Comparison of ENCODE assay signal across 27 cellular contexts in the genomic region with DNA sequence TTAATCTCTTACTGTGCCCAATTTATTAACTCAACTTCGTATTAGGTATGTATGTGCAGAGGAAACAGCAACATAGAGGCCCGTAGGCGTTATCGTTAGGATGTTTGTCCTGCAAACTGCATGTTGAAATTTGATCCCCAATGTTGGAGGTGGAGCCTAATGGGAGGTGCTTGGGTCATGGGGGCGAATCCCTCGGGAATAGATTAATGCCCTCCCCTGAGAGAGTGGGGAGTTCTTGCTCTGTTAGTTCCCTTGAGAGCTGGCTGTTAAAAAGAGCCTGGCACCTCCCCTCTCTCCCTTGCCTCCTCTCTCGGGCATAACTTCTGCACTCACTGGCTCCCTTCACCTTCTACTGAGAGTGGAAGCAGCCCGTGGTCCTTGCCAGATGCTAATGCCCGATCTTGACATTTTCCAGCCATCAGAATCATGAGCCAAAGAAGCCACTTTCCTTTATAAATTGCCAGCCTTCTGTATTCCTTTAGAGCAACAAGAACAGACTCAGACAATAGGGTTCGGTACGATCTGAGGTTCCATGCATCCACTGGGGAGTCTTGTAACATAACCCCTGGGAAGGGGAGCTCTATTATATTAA.
DNase-seq lines count a peak whose midpoint lies in the region; ATAC-seq and TF ChIP-seq lines count a peak whose summit lies in the region.
"Had no signal": no experiment of that assay in that cellular context is flagged by ENCODE, and none has a peak within 500 bp of the region (broad histone marks: within the 10 kb centered on the region; RNA-seq: fewer than 3 reads in every experiment).

No MANE protein-coding gene starts in this region.

- H3K4ac ChIP-seq in neuronal stem cell (ENCODE audit: low read length) = no peak overlapping the region

- H3K27ac Mint-ChIP-seq in WTC11 = no peak overlapping the region
- H3K27ac Mint-ChIP-seq: activated naive CD8-positive, alpha-beta T cell treated with anti-CD3 and anti-CD28 coated beads for 36 hours had no signal

- CTCF ChIA-PET in WTC11 (lab: Charles Lee) = interaction anchor here (1.3 kb wide), 1 partner anchor 133 kb away, joined by 4 read pairs; no protein-coding TSS in a partner anchor

- no peak overlapping the region for H3K27ac ChIP-seq in BLaER1
- no peak overlapping the region for H3K27ac ChIP-seq in Karpas-422 (ENCODE audit: low read length)
- no peak overlapping the region for H3K27ac ChIP-seq in neuronal stem cell (replicated peaks; ENCODE audit: low read length)
- H3K27ac ChIP-seq in hepatocyte = no peak overlapping the region
- H3K27ac ChIP-seq in heart right ventricle = no peak overlapping the region
- H3K27ac ChIP-seq: gastrocnemius medialis, left ventricle myocardium inferior, ovary, PC-9, spleen had no signal

- no peaks in the 10 kb centered on the region for H3K36me3 ChIP-seq in BLaER1
- no peaks in the 10 kb centered on the region for H3K36me3 ChIP-seq in Karpas-422 (ENCODE audit: insufficient read depth, low read length)
- H3K36me3 ChIP-seq in neuronal stem cell (replicated peaks in 1 of 2; ENCODE audit: control insufficient read depth in 2 of 2, insufficient read depth in 2 of 2, low read length in 2 of 2) = no peaks in the 10 kb centered on the region
- H3K36me3 ChIP-seq in hepatocyte (replicated peaks; ENCODE audit: insufficient read depth, low read depth) = no peaks in the 10 kb centered on the region
- H3K36me3 ChIP-seq in heart right ventricle = no peaks in the 10 kb centered on the region
- H3K36me3 ChIP-seq: gastrocnemius medialis, left ventricle myocardium inferior, ovary, spleen had no signal

- H3K27me3 Mint-ChIP-seq in WTC11 (ENCODE audit: low read depth) = peaks cover 8% of the 10 kb centered on the region; the same call in 1 of the 2 replicates
- H3K27me3 Mint-ChIP-seq: activated naive CD8-positive, alpha-beta T cell treated with anti-CD3 and anti-CD28 coated beads for 36 hours had no signal

- H3K9me3 ChIP-seq in BLaER1 (peaks cover 17% of the 10 kb centered on the region), Karpas-422 (ENCODE audit: low read length) (no peaks in the 10 kb centered on the region), neuronal stem cell (replicated peaks in 1 of 2; ENCODE audit: control insufficient read depth in 2 of 2, insufficient read depth in 1 of 2, low read depth in 1 of 2, low read length in 2 of 2) (peaks cover 0 to 4% of the 10 kb centered on the region in 2 donors), hepatocyte (ENCODE audit: low read depth) (no peaks in the 10 kb centered on the region), heart right ventricle (no peaks in the 10 kb centered on the region)
- H3K9me3 ChIP-seq: gastrocnemius medialis, left ventricle myocardium inferior, ovary had no signal

- H3K9ac ChIP-seq in BLaER1 (no peak overlapping the region), Karpas-422 (ENCODE audit: low read length) (no peak overlapping the region), neuronal stem cell (ENCODE audit: low read depth, low read length, poor library complexity) (no peak overlapping the region)

- DNase-seq in Karpas-422 = peak; percentile 42
- no peak for DNase-seq in WTC11 (ENCODE audit: low spot score)
- no peak for DNase-seq in neuronal stem cell (ENCODE audit: low spot score)
- no peak for DNase-seq in activated CD4-positive, CD25-positive, alpha-beta regulatory T cell (lab: John Stamatoyannopoulos, UW)
- DNase-seq in hepatocyte (ENCODE audit: low spot score) = no peak
- no peak for DNase-seq in cardiac septum (ENCODE audit: low spot score)
- DNase-seq in heart right ventricle = no peak
- DNase-seq: activated CD4-positive, alpha-beta T cell treated with anti-CD3 and anti-CD28 coated beads for 4 hours; activated effector memory CD4-positive, alpha-beta T cell treated with anti-CD3 and anti-CD28 coated beads, Interleukin-2, amount 50 U/mL, for 16 hours; activated naive CD8-positive, alpha-beta T cell treated with anti-CD3 and anti-CD28 coated beads for 36 hours; activated T-cell treated with anti-CD3 and anti-CD28 coated beads, Interleukin-2, amount 50 U/mL, for 1 hour; central memory CD4-positive, alpha-beta T cell; gastrocnemius medialis; hypothalamus; left ventricle myocardium inferior; NCI-H1092 treated with DMSO at 0.1 percent for 48 hours; NCI-H2029 treated with DMSO at 0.1 percent for 48 hours; NCI-H446; NK-92 treated with Interleukin-12 subunit alpha and Interleukin-12 subunit beta, amount 100 ng/mL, for 24 hours; ovary; PC-9; spleen; substantia nigra; T-helper 2 cell had no signal

- H4K8ac ChIP-seq in neuronal stem cell (ENCODE audit: low read depth, low read length) = no peak overlapping the region

- intact Hi-C loops in cardiac septum (cut with DNase I) = no loop called here
- intact Hi-C loops in heart right ventricle (cut with DNase I) = no loop called here

- H2AFZ ChIP-seq in Karpas-422 (ENCODE audit: low read length) (no peak overlapping the region), neuronal stem cell (ENCODE audit: low read length) (no peak overlapping the region), hepatocyte (no peak overlapping the region)
- H2AFZ ChIP-seq: PC-9 had no signal

- H3K18ac ChIP-seq in neuronal stem cell (ENCODE audit: low read length) = peak overlapping the region; percentile 39

- H3K9me2 ChIP-seq in Karpas-422 (replicated peaks; ENCODE audit: insufficient read depth, low read length) = no peaks in the 10 kb centered on the region
- no peaks in the 10 kb centered on the region for H3K9me2 ChIP-seq in hepatocyte (replicated peaks; ENCODE audit: insufficient read depth)

- H3K9me3 Mint-ChIP-seq in WTC11 = peaks cover 4% of the 10 kb centered on the region
- H3K9me3 Mint-ChIP-seq: activated naive CD8-positive, alpha-beta T cell treated with anti-CD3 and anti-CD28 coated beads for 36 hours had no signal

- peak; percentile 65 for ATAC-seq in WTC11
- ATAC-seq in heart right ventricle = no peak
- ATAC-seq: gastrocnemius medialis, Right ventricle myocardium inferior had no signal

- H2BK15ac ChIP-seq in neuronal stem cell (ENCODE audit: low read length) = no peak overlapping the region

- no peak overlapping the region for H4K91ac ChIP-seq in neuronal stem cell (ENCODE audit: low read depth, low read length, poor library complexity)

- H2BK12ac ChIP-seq in neuronal stem cell (ENCODE audit: low read length) = no peak overlapping the region

- H3K36me3 Mint-ChIP-seq in WTC11 = no peaks in the 10 kb centered on the region
- H3K36me3 Mint-ChIP-seq: activated naive CD8-positive, alpha-beta T cell treated with anti-CD3 and anti-CD28 coated beads for 36 hours had no signal

- H3K4me3 ChIP-seq in BLaER1 (no peak overlapping the region), Karpas-422 (ENCODE audit: low read length) (no peak overlapping the region), neuronal stem cell (ENCODE audit: low read length in 2 of 2) (no peak overlapping the region), hepatocyte (no peak overlapping the region), heart right ventricle (no peak overlapping the region)
- H3K4me3 ChIP-seq: gastrocnemius medialis, left ventricle myocardium inferior, ovary, PC-9, spleen had no signal

- H2AK5ac ChIP-seq in neuronal stem cell (ENCODE audit: low read depth, low read length) = no peak overlapping the region

- no peak overlapping the region for H3K23ac ChIP-seq in neuronal stem cell (ENCODE audit: low read depth, low read length, poor library complexity)

- H3K4me1 Mint-ChIP-seq in WTC11 = peaks cover 20% of the 10 kb centered on the region

- H3K4me1 ChIP-seq in BLaER1 = peaks cover 69% of the 10 kb centered on the region
- H3K4me1 ChIP-seq in Karpas-422 (ENCODE audit: low read length) = peaks cover 6% of the 10 kb centered on the region
- H3K4me1 ChIP-seq in neuronal stem cell (ENCODE audit: control insufficient read depth in 2 of 2, insufficient read depth in 1 of 2, low read depth in 1 of 2, low read length in 2 of 2) = no peaks in the 10 kb centered on the region
- peaks cover 3% of the 10 kb centered on the region for H3K4me1 ChIP-seq in hepatocyte (ENCODE audit: insufficient read depth)
- H3K4me1 ChIP-seq in heart right ventricle = peaks cover 0 to 12% (median 9%) of the 10 kb centered on the region in 9 donors
- H3K4me1 ChIP-seq: gastrocnemius medialis had no signal

- no peaks in the 10 kb centered on the region for H3K79me1 ChIP-seq in neuronal stem cell (ENCODE audit: low read depth, low read length)

- H2BK120ac ChIP-seq in neuronal stem cell (ENCODE audit: low read depth, low read length) = no peak overlapping the region

- H3K4me2 ChIP-seq in BLaER1 = peak overlapping the region; percentile 57
- H3K4me2 ChIP-seq in Karpas-422 (ENCODE audit: low read depth, low read length, poor library complexity, severe bottlenecking) = no peak overlapping the region
- H3K4me2 ChIP-seq in neuronal stem cell (ENCODE audit: insufficient read depth, low read length, poor library complexity, severe bottlenecking) = no peak overlapping the region
- H3K4me2 ChIP-seq in hepatocyte = no peak overlapping the region
- H3K4me2 ChIP-seq: PC-9 had no signal

- WGBS in neuronal stem cell (ENCODE audit: extremely low coverage in 2 of 2, insufficient read length in 2 of 2, insufficient replicate concordance in 1 of 2), 2 donors = no CpG with 5 or more reads among the region's 11 CpGs
- 77% methylated on average over 11 of the region's 11 CpGs for WGBS in hepatocyte (ENCODE audit: low lambda C conversion rate, missing lambda C conversion rate)
- WGBS in heart right ventricle, 2 donors = 68 to 77% methylated on average over 11 of the region's 11 CpGs

- POLR2A ChIA-PET in WTC11 (lab: Charles Lee) = no interaction called here

- H3K14ac ChIP-seq in neuronal stem cell (ENCODE audit: low read length) = no peak overlapping the region

- TF ChIP-seq CTCF in WTC11 (IDR thresholded peaks at IDR 0.05) (no peak), hepatocyte (IDR thresholded peaks at IDR 0.05; ENCODE audit: poor library complexity) (no peak), heart right ventricle (IDR thresholded peaks at IDR 0.05) (no peak)

- no peak overlapping the region for H2BK5ac ChIP-seq in neuronal stem cell (ENCODE audit: low read length)

- no peaks in the 10 kb centered on the region for H3K79me2 ChIP-seq in Karpas-422 (ENCODE audit: low read length)
- no peaks in the 10 kb centered on the region for H3K79me2 ChIP-seq in hepatocyte

- H3K27me3 ChIP-seq in BLaER1 (no peaks in the 10 kb centered on the region), Karpas-422 (ENCODE audit: low read length) (no peaks in the 10 kb centered on the region), neuronal stem cell (ENCODE audit: control insufficient read depth in 3 of 3, insufficient read depth in 3 of 3, low read depth in 1 of 3, low read length in 3 of 3) (no peaks in the 10 kb centered on the region), hepatocyte (no peaks in the 10 kb centered on the region), heart right ventricle (peaks cover 0 to 25% (median 0%) of the 10 kb centered on the region in 7 donors)
- H3K27me3 ChIP-seq: gastrocnemius medialis, ovary had no signal

- no peak overlapping the region for H3K4me3 Mint-ChIP-seq in WTC11
- H3K4me3 Mint-ChIP-seq: activated naive CD8-positive, alpha-beta T cell treated with anti-CD3 and anti-CD28 coated beads for 36 hours; nephron had no signal

- H4K20me1 ChIP-seq in BLaER1 = no peaks in the 10 kb centered on the region
- no peaks in the 10 kb centered on the region for H4K20me1 ChIP-seq in Karpas-422 (ENCODE audit: insufficient read depth, low read depth, low read length)
- H4K20me1 ChIP-seq in hepatocyte (ENCODE audit: insufficient read depth, poor library complexity, severe bottlenecking) = no peaks in the 10 kb centered on the region
